In genomic region chr16:28974437-28975157, GRCh38 we compare ENCODE assay signal across 8 cellular contexts. TPM values are rescaled to one million over a fixed set of nuclear protein-coding genes. Genes with fewer than 3 reads are reported as not detected.
DNase-seq lines count a peak whose midpoint lies in the region; ATAC-seq and TF ChIP-seq lines count a peak whose summit lies in the region.

TSS of gene SPNS1 (plus strand) at chr16:28974778. CDS start at chr16:28975152, 374 bp downstream.

- H3K9me3 ChIP-seq in DOHH2 (ENCODE audit: control insufficient read depth, insufficient read depth, low read length) (no peaks in the 10 kb centered on the region), Loucy (ENCODE audit: insufficient read depth, low read depth, low read length) (no peaks in the 10 kb centered on the region)

- H3K79me2 ChIP-seq in DOHH2 (ENCODE audit: control insufficient read depth, low read length), result peaks cover 14% of the 10 kb centered on the region
- peaks cover 5% of the 10 kb centered on the region; the same call in 1 of the 2 replicates for H3K79me2 ChIP-seq in Loucy (ENCODE audit: insufficient read depth, low read length)

- H3K4me1 ChIP-seq in DOHH2 (ENCODE audit: control insufficient read depth, low read length) (peaks cover 13% of the 10 kb centered on the region), Loucy (ENCODE audit: insufficient read depth, low read length, poor library complexity, severe bottlenecking) (peaks cover 7% of the 10 kb centered on the region)

- H3K9me3 Mint-ChIP-seq in natural killer cell treated with Interleukin-12 subunit alpha and Interleukin-12 subunit beta and Interleukin-15 and Interleukin-18, amount 100 ng/mL, for 72 hours, result no peaks in the 10 kb centered on the region

- TF ChIP-seq CTCF in DOHH2 (IDR thresholded peaks at IDR 0.05; ENCODE audit: low read depth, low read length, poor library complexity, severe bottlenecking) (no peak), Loucy (conservative IDR thresholded peaks at IDR 0.05; ENCODE audit: low read length) (no peak), fibroblast of pulmonary artery (IDR thresholded peaks at IDR 0.05; ENCODE audit: low read length, missing control alignments) (no peak)

- H3K27ac ChIP-seq in DOHH2 (ENCODE audit: low read depth, low read length), result peak within 1 kb of the TSS; percentile 29

- no peaks in the 10 kb centered on the region; the same call in 1 of the 2 replicates for H3K36me3 ChIP-seq in DOHH2 (ENCODE audit: control insufficient read depth, low read length)
- no peaks in the 10 kb centered on the region for H3K36me3 ChIP-seq in Loucy (ENCODE audit: insufficient read depth, low read length)

- H3K36me3 Mint-ChIP-seq in natural killer cell treated with Interleukin-12 subunit alpha and Interleukin-12 subunit beta and Interleukin-15 and Interleukin-18, amount 100 ng/mL, for 72 hours, result no peaks in the 10 kb centered on the region

- ATAC-seq in natural killer cell treated with Interleukin-12 subunit alpha and Interleukin-12 subunit beta and Interleukin-15 and Interleukin-18, amount 100 ng/mL, for 72 hours, result peak; percentile 97
- ATAC-seq in stimulated activated naive CD8-positive, alpha-beta T cell treated with anti-CD3 and anti-CD28 coated beads, Interleukin-15, Interleukin-2, amounts not matched to agents 100 U/mL and 50 U/mL, for 24 hours, result peak; percentile 95

- H3K4me3 Mint-ChIP-seq in natural killer cell treated with Interleukin-12 subunit alpha and Interleukin-12 subunit beta and Interleukin-15 and Interleukin-18, amount 100 ng/mL, for 72 hours, result peak within 1 kb of the TSS; percentile 99

- peak within 1 kb of the TSS; percentile 72 for H2AFZ ChIP-seq in Loucy (ENCODE audit: low read length)

- peak within 1 kb of the TSS; percentile 77 for H3K9ac ChIP-seq in Loucy (ENCODE audit: low read depth, low read length, poor library complexity, severe bottlenecking)

- H3K27me3 ChIP-seq in DOHH2 (ENCODE audit: control insufficient read depth, low read length) (no peaks in the 10 kb centered on the region), Loucy (ENCODE audit: insufficient read depth, low read length, poor library complexity, severe bottlenecking) (no peaks in the 10 kb centered on the region)

- H3F3A ChIP-seq in DOHH2 (ENCODE audit: control insufficient read depth, insufficient read depth), result 0 out of 2 replicates have a peak, but pooled peaks cover 7% of the 10 kb centered on the region
- no peaks in the 10 kb centered on the region for H3F3A ChIP-seq in Loucy (ENCODE audit: low read depth)

- peak within 1 kb of the TSS; percentile 99 for H3K4me3 ChIP-seq in DOHH2 (ENCODE audit: low read length)
- H3K4me3 ChIP-seq in Loucy (ENCODE audit: low read length, poor library complexity, severe bottlenecking), result peak within 1 kb of the TSS; percentile 76
- peak within 1 kb of the TSS; percentile 96 for H3K4me3 ChIP-seq in fibroblast of pulmonary artery (replicated peaks; ENCODE audit: low read depth, low read length)

- peaks cover 19 to 33% of the 10 kb centered on the region in 2 donors for H3K4me1 Mint-ChIP-seq in natural killer cell treated with Interleukin-12 subunit alpha and Interleukin-12 subunit beta and Interleukin-15 and Interleukin-18, amount 100 ng/mL, for 72 hours (ENCODE audit: low read depth in 2 of 2)

- H4K20me1 ChIP-seq in DOHH2 (ENCODE audit: control insufficient read depth, insufficient read depth, low read depth, low read length) (no peaks in the 10 kb centered on the region), Loucy (ENCODE audit: insufficient read depth, low read length, poor library complexity, severe bottlenecking) (no peaks in the 10 kb centered on the region)

- H3K27ac Mint-ChIP-seq in natural killer cell treated with Interleukin-12 subunit alpha and Interleukin-12 subunit beta and Interleukin-15 and Interleukin-18, amount 100 ng/mL, for 72 hours, result peak within 1 kb of the TSS; percentile 88 to 96

- peak; percentile 90 for TF ChIP-seq POLR2A in Raji (IDR thresholded peaks at IDR 0.05; ENCODE audit: insufficient read depth, low read depth, low read length)

- DNase-seq in H4 (ENCODE audit: low spot score) (peak; percentile 93), fibroblast of pulmonary artery (ENCODE audit: low read depth) (peak; percentile 98)
- peak; percentile 89 for DNase-seq in activated T-helper 9 cell treated with anti-CD3 and anti-CD28 coated beads, Interleukin-2, amount 50 U/mL, for 16 hours (ENCODE audit: low read depth)
- DNase-seq in natural killer cell treated with Interleukin-12 subunit alpha and Interleukin-12 subunit beta and Interleukin-15 and Interleukin-18, amount 100 ng/mL, for 72 hours (ENCODE audit: low spot score), result peak; percentile 98
- DNase-seq in stimulated activated naive CD8-positive, alpha-beta T cell treated with anti-CD3 and anti-CD28 coated beads, Interleukin-15, Interleukin-2, amounts not matched to agents 100 U/mL and 50 U/mL, for 24 hours, result peak; percentile 97

- no peaks in the 10 kb centered on the region for H3K27me3 Mint-ChIP-seq in natural killer cell treated with Interleukin-12 subunit alpha and Interleukin-12 subunit beta and Interleukin-15 and Interleukin-18, amount 100 ng/mL, for 72 hours

- H3K4me2 ChIP-seq in DOHH2 (ENCODE audit: low read length) (peak within 1 kb of the TSS; percentile 88), Loucy (ENCODE audit: low read depth, low read length, poor library complexity, severe bottlenecking) (peak within 1 kb of the TSS; percentile 83)

- no peaks in the 10 kb centered on the region for H3K9me2 ChIP-seq in DOHH2 (replicated peaks; ENCODE audit: control insufficient read depth, low read length)
- H3K9me2 ChIP-seq in Loucy (replicated peaks; ENCODE audit: low read depth, low read length), result no peaks in the 10 kb centered on the region

RNA-seq across cellular contexts. Expression of gene SPNS1, which starts in this region (rescaled TPM):
- 16.6 and 22.1 TPM in 2 replicates for total RNA-seq in H4 (2014; rRNA removed; shearing (Covaris generic))
- total RNA-seq in natural killer cell treated with Interleukin-12 subunit alpha and Interleukin-12 subunit beta and Interleukin-15 and Interleukin-18, amount 100 ng/mL, for 72 hours, result 10 to 100 TPM; 30.1 to 41.3 TPM

Comparison
In these comparisons a context has a peak if more than half of its experiments do, and no peak if none do; other contexts are left out.
1. Peak in every context shown above with its lines: DNase-seq, ATAC-seq, H3K4me3 ChIP-seq and H3K27ac ChIP-seq.